ENCODE assay signal across 17 cellular contexts in the genomic region with DNA sequence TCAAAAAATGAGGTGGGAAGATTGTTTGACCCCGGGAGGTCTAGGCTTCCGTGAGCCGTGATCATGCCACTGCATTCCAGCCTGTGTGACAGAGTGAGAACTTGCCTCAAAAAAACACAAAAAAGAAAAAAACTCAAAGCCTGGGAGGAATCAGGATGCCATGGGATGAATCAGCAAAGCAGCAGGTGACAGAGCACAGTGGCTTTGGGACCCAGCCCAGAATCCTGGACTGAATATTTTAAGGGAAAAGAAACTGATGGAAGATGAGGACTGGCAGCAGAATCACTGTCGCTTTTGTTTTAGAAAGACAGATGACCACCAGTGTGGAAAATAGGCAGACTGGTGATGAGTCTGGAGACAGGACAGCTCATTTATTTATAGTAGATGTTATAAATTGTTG.
DNase-seq lines count a peak whose midpoint lies in the region; ATAC-seq lines count a peak whose summit lies in the region.
"Had no signal": no experiment of that assay in that cellular context is flagged by ENCODE, and none has a peak within 500 bp of the region (broad histone marks: within the 10 kb centered on the region; RNA-seq: fewer than 3 reads in every experiment).

No MANE protein-coding gene starts in this region.

- H3K4me3 ChIP-seq in skeletal muscle cell (ENCODE audit: low read depth, low read length) = no peak overlapping the region

- ATAC-seq in GM18873 (IDR thresholded peaks at IDR 0.05; ENCODE audit: low FRiP score, unreplicated experiment) (no peak), GM18498 (IDR thresholded peaks at IDR 0.05; ENCODE audit: unreplicated experiment) (no peak)
- ATAC-seq: CD8-positive, alpha-beta T cell; naive thymus-derived CD8-positive, alpha-beta T cell; Panc1; T-helper 17 cell had no signal

- peak; percentile 51 for DNase-seq in GM04503 (ENCODE audit: low read depth)
- peak in 33 of 58 donors; percentile 0 to 59 (median 4) for DNase-seq in anterior cingulate cortex (lab: John Stamatoyannopoulos, UW)
- peak; percentile 53 for DNase-seq in hepatic stellate cell (ENCODE audit: low spot score)
- DNase-seq in skeletal muscle cell (ENCODE audit: low read depth) = peak; percentile 7
- DNase-seq in NCI-H2081 treated with DMSO at 0.1 percent for 48 hours (lab: John Stamatoyannopoulos, UW) = no peak
- DNase-seq in stimulated activated naive CD4-positive, alpha-beta T cell treated with Interleukin-2 at 50 U/mL for 16 hours (lab: John Stamatoyannopoulos, UW) = no peak
- DNase-seq: activated CD4-positive, alpha-beta T cell treated with anti-CD3 and anti-CD28 coated beads, Interleukin-2, amount 50 U/mL, for 1 hour; activated T-cell treated with anti-CD3 and anti-CD28 coated beads, Interleukin-2, amount 50 U/mL, for 48 hours; CD8-positive, alpha-beta T cell; kidney; naive thymus-derived CD8-positive, alpha-beta T cell; NCI-H1694; NCI-H524 treated with DMSO at 0.1 percent for 48 hours; T-helper 17 cell had no signal

Comparison
In these comparisons a context has a peak if more than half of its experiments do, and no peak if none do; other contexts are left out.
1. DNase-seq: peak in GM04503 (single experiment), anterior cingulate cortex (33 of 58), hepatic stellate cell (single experiment) and skeletal muscle cell (single experiment); none in NCI-H2081 treated with DMSO at 0.1 percent for 48 hours (single experiment) and stimulated activated naive CD4-positive, alpha-beta T cell treated with Interleukin-2 at 50 U/mL for 16 hours (single experiment).